Comparison of ENCODE assay signal across 36 cellular contexts in genomic region chr2:183723278-183723677, GRCh38.
"Had no signal": no experiment of that assay in that cellular context is flagged by ENCODE, and none has a peak within 500 bp of the region (broad histone marks: within the 10 kb centered on the region; RNA-seq: fewer than 3 reads in every experiment).

No MANE protein-coding gene starts in this region.

- H3K4me3 ChIP-seq: MG63 had no signal

- H3K9me3 ChIP-seq: MG63 had no signal

- H3K36me3 ChIP-seq: MG63 had no signal

- DNase-seq: Karpas-422, Kasumi-1, MG63, MM.1S, MV-4-11, NCI-H1048, NCI-H1092, NCI-H1092 treated with DMSO at 0.1 percent for 48 hours, NCI-H1105, NCI-H1105 treated with DMSO at 0.1 percent for 48 hours, NCI-H1417, NCI-H1417 treated with DMSO at 0.1 percent for 48 hours, NCI-H1436, NCI-H1436 treated with DMSO at 0.1 percent for 48 hours, NCI-H146, NCI-H1694, NCI-H1694 treated with DMSO at 0.1 percent for 48 hours, NCI-H187 treated with DMSO at 0.1 percent for 48 hours, NCI-H1930, NCI-H2029, NCI-H2029 treated with DMSO at 0.1 percent for 48 hours, NCI-H2081, NCI-H2081 treated with DMSO at 0.1 percent for 48 hours, NCI-H2107, NCI-H2171, NCI-H2171 treated with DMSO at 0.1 percent for 48 hours, NCI-H2227 treated with DMSO at 0.1 percent for 48 hours, NCI-H226, NCI-H345, NCI-H446, NCI-H446 treated with DMSO at 0.1 percent for 48 hours, NCI-H510A, NCI-H510A treated with DMSO at 0.1 percent for 48 hours, NCI-H524, NCI-H524 treated with DMSO at 0.1 percent for 48 hours, NCI-H526 had no signal

- H3K27me3 ChIP-seq: MG63 had no signal
